Comparison of ENCODE assay signal across 27 cellular contexts in the genomic region with DNA sequence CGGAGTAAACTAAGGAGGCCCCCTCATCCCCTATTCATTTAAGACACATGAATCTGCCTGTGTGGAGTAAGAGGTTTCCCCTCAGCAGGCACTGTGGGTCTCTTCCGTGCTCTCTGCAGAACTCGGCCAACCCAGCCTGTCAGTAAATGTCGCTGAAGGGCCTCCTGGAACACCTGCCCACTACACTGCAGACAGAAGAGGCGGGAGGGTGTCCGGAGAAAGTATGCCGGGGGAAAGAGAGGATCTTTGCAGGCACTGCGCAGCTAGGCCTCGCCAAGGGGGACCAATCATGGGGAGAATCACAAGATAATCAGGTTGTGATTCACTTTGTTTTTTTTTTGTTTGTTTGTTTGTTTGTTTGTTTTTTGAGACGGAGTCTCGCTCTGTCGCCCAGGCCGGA.
"Had no signal": no experiment of that assay in that cellular context is flagged by ENCODE, and none has a peak within 500 bp of the region (broad histone marks: within the 10 kb centered on the region; RNA-seq: fewer than 3 reads in every experiment).

No MANE protein-coding gene starts in this region.

- H3K36me3 Mint-ChIP-seq: activated naive CD8-positive, alpha-beta T cell treated with anti-CD3 and anti-CD28 coated beads, Interleukin-2, amount 10 ng/mL, durations not matched to agents 7 days and 5 days; immature natural killer cell; natural killer cell treated with Interleukin-12 subunit alpha and Interleukin-12 subunit beta and Interleukin-15 and Interleukin-18, amount 100 ng/mL, for 72 hours; stimulated activated memory B cell treated with anti-CD40 and anti-IgM and Interleukin-4, amounts not matched to agents 10 μg/mL and 1 μg/mL and 100 μg/mL, for 72 hours; T-cell had no signal

- H3K4me1 Mint-ChIP-seq: activated CD4-positive, alpha-beta T cell treated with anti-CD3 and anti-CD28 coated beads, Interleukin-2, amount 10 ng/mL, durations not matched to agents 7 days and 5 days; activated naive CD8-positive, alpha-beta T cell treated with anti-CD3 and anti-CD28 coated beads, Interleukin-2, amount 10 ng/mL, durations not matched to agents 7 days and 5 days; immature natural killer cell; stimulated activated memory B cell treated with anti-CD40 and anti-IgM and Interleukin-4, amounts not matched to agents 10 μg/mL and 1 μg/mL and 100 μg/mL, for 72 hours; T-cell had no signal

- FAIRE-seq: endometrium had no signal

- H3K27ac ChIP-seq: coronary artery, heart right ventricle, left lung, sigmoid colon, testis, upper lobe of left lung, VCaP had no signal

- DNase-seq: activated CD4-positive, alpha-beta T cell treated with anti-CD3 and anti-CD28 coated beads, Interleukin-2, amount 10 ng/mL, durations not matched to agents 7 days and 5 days; activated CD8-positive, alpha-beta T cell treated with anti-CD3 and anti-CD28 coated beads for 36 hours; activated effector memory CD4-positive, alpha-beta T cell treated with Interleukin-2 at 50 U/mL for 16 hours; activated naive CD4-positive, alpha-beta T cell treated with anti-CD3 and anti-CD28 coated beads for 36 hours; activated naive CD8-positive, alpha-beta T cell treated with anti-CD3 and anti-CD28 coated beads, Interleukin-2, amount 10 ng/mL, durations not matched to agents 7 days and 5 days; activated T-cell treated with anti-CD3 and anti-CD28 coated beads, Interleukin-2, amount 50 U/mL, for 4 hours; amniotic stem cell; erythroblast; foreskin fibroblast; heart right ventricle; immature natural killer cell; left lung; mammary epithelial cell; midbrain; sigmoid colon; stimulated activated CD4-positive, alpha-beta T cell treated with anti-CD3 and anti-CD28 coated beads, Interleukin-15, amount 100 ng/mL, for 24 hours; upper lobe of left lung had no signal

- H3K9me3 ChIP-seq: left lung, sigmoid colon, testis, upper lobe of left lung had no signal

- H3K27me3 Mint-ChIP-seq: activated naive CD8-positive, alpha-beta T cell treated with anti-CD3 and anti-CD28 coated beads, Interleukin-2, amount 10 ng/mL, durations not matched to agents 7 days and 5 days had no signal

- H3K27ac Mint-ChIP-seq: activated CD4-positive, alpha-beta T cell treated with anti-CD3 and anti-CD28 coated beads, Interleukin-2, amount 10 ng/mL, durations not matched to agents 7 days and 5 days; activated CD8-positive, alpha-beta T cell treated with anti-CD3 and anti-CD28 coated beads for 36 hours; activated naive CD4-positive, alpha-beta T cell treated with anti-CD3 and anti-CD28 coated beads for 36 hours; activated naive CD8-positive, alpha-beta T cell treated with anti-CD3 and anti-CD28 coated beads, Interleukin-2, amount 10 ng/mL, durations not matched to agents 7 days and 5 days; immature natural killer cell; natural killer cell treated with Interleukin-12 subunit alpha and Interleukin-12 subunit beta and Interleukin-15 and Interleukin-18, amount 100 ng/mL, for 72 hours; stimulated activated memory B cell treated with anti-CD40 and anti-IgM and Interleukin-4, amounts not matched to agents 10 μg/mL and 1 μg/mL and 100 μg/mL, for 72 hours; T-cell; T-helper 2 cell treated with Interferon-gamma antibody and Interleukin-4, amounts not matched to agents 5 μg/mL and 100 μg/mL, for 36 hours had no signal

- H3K27me3 ChIP-seq: heart right ventricle, left lung, sigmoid colon, testis, upper lobe of left lung had no signal

- H3K4me1 ChIP-seq: sigmoid colon, testis, upper lobe of left lung had no signal

- H3K4me3 Mint-ChIP-seq: activated CD4-positive, alpha-beta T cell treated with anti-CD3 and anti-CD28 coated beads, Interleukin-2, amount 10 ng/mL, durations not matched to agents 7 days and 5 days; activated CD8-positive, alpha-beta T cell treated with anti-CD3 and anti-CD28 coated beads for 36 hours; activated naive CD4-positive, alpha-beta T cell treated with anti-CD3 and anti-CD28 coated beads for 36 hours; activated naive CD8-positive, alpha-beta T cell treated with anti-CD3 and anti-CD28 coated beads, Interleukin-2, amount 10 ng/mL, durations not matched to agents 7 days and 5 days; activated T-cell treated with anti-CD3 and anti-CD28 coated beads, Interleukin-2, amount 50 U/mL, for 4 hours; immature natural killer cell; natural killer cell treated with Interleukin-12 subunit alpha and Interleukin-12 subunit beta and Interleukin-15 and Interleukin-18, amount 100 ng/mL, for 72 hours; stimulated activated memory B cell treated with anti-CD40 and anti-IgM and Interleukin-4, amounts not matched to agents 10 μg/mL and 1 μg/mL and 100 μg/mL, for 72 hours; T-cell; T-helper 2 cell treated with Interferon-gamma antibody and Interleukin-4, amounts not matched to agents 5 μg/mL and 100 μg/mL, for 36 hours had no signal

- ATAC-seq: activated CD4-positive, CD25-positive, alpha-beta regulatory T cell treated with anti-CD3 and anti-CD28 coated beads, Interleukin-2, amount 50 U/mL, for 24 hours; activated CD8-positive, alpha-beta T cell treated with anti-CD3 and anti-CD28 coated beads for 36 hours; activated T-cell treated with anti-CD3 and anti-CD28 coated beads, Interleukin-2, amount 50 U/mL, for 4 hours; heart right ventricle; left lung; natural killer cell treated with Interleukin-12 subunit alpha and Interleukin-12 subunit beta and Interleukin-15 and Interleukin-18, amount 100 ng/mL, for 72 hours; stimulated activated memory B cell treated with anti-CD40 and anti-IgM and Interleukin-4, amounts not matched to agents 10 μg/mL and 1 μg/mL and 100 μg/mL, for 72 hours; T-cell had no signal

- H3K4me2 ChIP-seq: smooth muscle cell had no signal

- H3K4me3 ChIP-seq: coronary artery, heart right ventricle, left lung, sigmoid colon, smooth muscle cell, testis, upper lobe of left lung had no signal

- H3K9me3 Mint-ChIP-seq: T-helper 2 cell treated with Interferon-gamma antibody and Interleukin-4, amounts not matched to agents 5 μg/mL and 100 μg/mL, for 36 hours had no signal

- H3K36me3 ChIP-seq: heart right ventricle, left lung, sigmoid colon, upper lobe of left lung had no signal
